ENCODE assay signal across 27 cellular contexts in genomic region chr6:44622555-44622954, GRCh38.
"Had no signal": no experiment of that assay in that cellular context is flagged by ENCODE, and none has a peak within 500 bp of the region (broad histone marks: within the 10 kb centered on the region; RNA-seq: fewer than 3 reads in every experiment).

No MANE protein-coding gene starts in this region.

- H3K4me3 ChIP-seq: ascending aorta, breast epithelium, cardiac muscle cell, colonic mucosa, esophagus squamous epithelium, gastroesophageal sphincter had no signal

- H3K4me1 ChIP-seq: ascending aorta, breast epithelium, esophagus squamous epithelium, gastroesophageal sphincter had no signal

- DNase-seq: activated B cell treated with CpG ODN at 0.5 μM for 24 hours; activated CD4-positive, alpha-beta T cell treated with anti-CD3 and anti-CD28 coated beads for 48 hours; activated CD4-positive, alpha-beta T cell treated with anti-CD3 and anti-CD28 coated beads, Interleukin-2, amount 50 U/mL, for 1 hour; activated CD4-positive, alpha-beta T cell treated with anti-CD3 and anti-CD28 coated beads, Interleukin-2, amount 50 U/mL, for 48 hours; activated CD8-positive, alpha-beta memory T cell treated with anti-CD3 and anti-CD28 coated beads for 24 hours; activated CD8-positive, alpha-beta T cell treated with anti-CD3 and anti-CD28 coated beads for 36 hours; activated gamma-delta T cell; activated naive CD4-positive, alpha-beta T cell; activated naive CD4-positive, alpha-beta T cell treated with anti-CD3 and anti-CD28 coated beads, Interleukin-2, amount 10 ng/mL, durations not matched to agents 7 days and 5 days; activated naive CD8-positive, alpha-beta T cell treated with anti-CD3 and anti-CD28 coated beads, Interleukin-2, amount 10 ng/mL, durations not matched to agents 7 days and 5 days; activated T-cell treated with anti-CD3 and anti-CD28 coated beads, Interleukin-2, amount 50 U/mL, for 4 hours; central memory CD4-positive, alpha-beta T cell; cerebellar nuclear complex; colonic mucosa; dermis blood vessel endothelial cell; effector CD4-positive, alpha-beta T cell; esophagus squamous epithelium; foreskin melanocyte; head of caudate nucleus; hippocampal formation; T1000; WERI-Rb-1 had no signal

- H3K27me3 ChIP-seq: ascending aorta, breast epithelium, cardiac muscle cell, colonic mucosa, esophagus squamous epithelium, gastroesophageal sphincter had no signal

- H3K27ac ChIP-seq: ascending aorta, breast epithelium, cardiac muscle cell, colonic mucosa, epithelial cell of prostate, esophagus squamous epithelium, gastroesophageal sphincter, WERI-Rb-1 had no signal

- H3K36me3 ChIP-seq: ascending aorta, breast epithelium, cardiac muscle cell, colonic mucosa, esophagus squamous epithelium, gastroesophageal sphincter, WERI-Rb-1 had no signal

- H3K9me3 ChIP-seq: ascending aorta, breast epithelium, colonic mucosa, esophagus squamous epithelium, gastroesophageal sphincter had no signal
